8 cellular contexts compared by ENCODE assay signal in genomic region chr10:28677889-28678686, GRCh38. TPM values are rescaled to one million over a fixed set of nuclear protein-coding genes. Genes with fewer than 3 reads are reported as not detected.
DNase-seq lines count a peak whose midpoint lies in the region; ATAC-seq and TF ChIP-seq lines count a peak whose summit lies in the region.

No MANE protein-coding gene starts in this region.

- H3K79me2 ChIP-seq in HCT116 (ENCODE audit: insufficient read depth, low read length), result peaks cover 24% of the 10 kb centered on the region

- ATAC-seq in HCT116 (peak; percentile 18), T-cell (replicated peaks in 1 of 4) (peak in 3 of 4 experiments; percentile 1 to 2 (median 1)), GM21390 (IDR thresholded peaks at IDR 0.05; ENCODE audit: unreplicated experiment) (no peak)

- TF ChIP-seq RAD21 in HCT116 (IDR thresholded peaks at IDR 0.05; ENCODE audit: low read depth), result no peak

- peak overlapping the region in 1 of 2 donors; percentile 1 for H3K27ac Mint-ChIP-seq in T-cell

- H3K9me2 ChIP-seq in HCT116 (ENCODE audit: insufficient read depth), result no peaks in the 10 kb centered on the region

- peaks cover 4 to 9% of the 10 kb centered on the region in 2 experiments; a peak in 2 of 4 replicates for H3K36me3 ChIP-seq in HCT116 (ENCODE audit: control insufficient read depth in 1 of 2, insufficient read depth in 2 of 2, low read length in 2 of 2)

- no peak for TF ChIP-seq CTCF in HCT116 (IDR thresholded peaks at IDR 0.05 in 2 of 3, conservative IDR thresholded peaks at IDR 0.05 in 1 of 3; ENCODE audit: borderline replicate concordance in 1 of 3, insufficient read depth in 1 of 3, low read depth in 2 of 3, low read length in 2 of 3)

- H3K27me3 Mint-ChIP-seq in T-cell, result peaks cover 57 to 69% of the 10 kb centered on the region in 2 donors

- BruUV-seq in HCT116 (replicated peaks; lab: Mats Ljungman, UMichigan), result no TSS peak

- peaks cover 6% of the 10 kb centered on the region; the same call in 1 of the 2 replicates for H3K27me3 ChIP-seq in HCT116 (ENCODE audit: insufficient read depth, low read length)

- CTCF ChIA-PET in HCT116 (lab: Charles Lee) (interaction anchor here (0.6 to 1.3 kb wide), 2 partner anchors 12 to 451 kb away, joined by 3 to 4 read pairs; no protein-coding TSS in a partner anchor), T-cell (lab: Charles Lee) (interaction anchor here in 1 of 2 donors (1.1 kb wide), 1 partner anchor 10 kb away, joined by 3 read pairs; no protein-coding TSS in a partner anchor)

- intact Hi-C loops in HCT116 (cut with micrococcal nuclease), result loop anchor here (1.0 to 5.0 kb wide), 2 partner anchors 313 to 454 kb away; no protein-coding TSS in a partner anchor

- H3K4me2 ChIP-seq in HCT116 (ENCODE audit: low read length), result peak overlapping the region; percentile 95

- H3K4me1 ChIP-seq in HCT116 (ENCODE audit: control insufficient read depth in 1 of 2, insufficient read depth in 2 of 2, low read length in 2 of 2), result peaks cover 6 to 26% of the 10 kb centered on the region in 2 experiments

- DNase-seq in Ammon's horn (ENCODE audit: low spot score) (peak; percentile 16), HCT116 (ENCODE audit: low read depth, low spot score) (no peak), T-cell (peak in 14 of 34 experiments; percentile 2 to 27 (median 15)), left kidney (ENCODE audit: low read depth, low spot score) (peak; percentile 67), NCI-H1105 treated with DMSO at 0.1 percent for 48 hours (lab: John Stamatoyannopoulos, UW) (no peak)
- peak; percentile 13 for DNase-seq in central memory CD4-positive, alpha-beta T cell
- DNase-seq in stimulated activated CD8-positive, alpha-beta memory T cell treated with anti-CD3 and anti-CD28 coated beads, Interleukin-4, amount 100 ng/mL, for 48 hours, result peak; percentile 45

- H3K9me3 Mint-ChIP-seq in T-cell, result no peaks in the 10 kb centered on the region

- H3K4me1 Mint-ChIP-seq in T-cell, result peaks cover 27 to 28% (median 27%) of the 10 kb centered on the region in 3 donors

- no peak overlapping the region for H2AFZ ChIP-seq in HCT116 (ENCODE audit: low read depth, low read length, poor library complexity, severe bottlenecking)

- peak overlapping the region; percentile 68; the same call in 1 of the 2 replicates for H3K27ac ChIP-seq in HCT116 (ENCODE audit: low read depth, low read length)

- no peaks in the 10 kb centered on the region for H3K9me3 ChIP-seq in HCT116 (ENCODE audit: control insufficient read depth in 1 of 2, insufficient read depth in 1 of 2, low read depth in 1 of 2, low read length in 2 of 2)

- H3K9ac ChIP-seq in HCT116 (ENCODE audit: low read length), result peak overlapping the region; percentile 70

- no peaks in the 10 kb centered on the region for H3K36me3 Mint-ChIP-seq in T-cell

- peak overlapping the region; percentile 77 to 83 (median 78) for H3K4me3 Mint-ChIP-seq in T-cell

- H3K4me3 ChIP-seq in HCT116 (replicated peaks in 1 of 2; ENCODE audit: low read depth in 1 of 2, low read length in 2 of 2), result peak overlapping the region; percentile 57 to 77

- POLR2A ChIA-PET in HCT116 (lab: Charles Lee), result no interaction called here
- POLR2A ChIA-PET in T-cell (lab: Charles Lee), result no interaction called here

- no peaks in the 10 kb centered on the region for H4K20me1 ChIP-seq in HCT116 (ENCODE audit: insufficient read depth)

- no peak for TF ChIP-seq POLR2A in HCT116 (IDR thresholded peaks at IDR 0.05; ENCODE audit: borderline replicate concordance, extremely low read depth, insufficient read depth, insufficient read length)

- RAD21 ChIA-PET in HCT116 (lab: Charles Lee; ENCODE audit: low non-redundant PET in 1 of 2, low total read pairs in 2 of 2, uncharacterized antibody in 2 of 2, unreplicated experiment in 2 of 2), result no interaction called here

TF ChIP-seq in HCT116, 20 proteins besides CTCF, POLR2A, EP300 and RAD21:
- TF ChIP-seq POLR2AphosphoS5 (IDR thresholded peaks at IDR 0.05; ENCODE audit: low read depth, low read length) (no peak), MAX (IDR thresholded peaks at IDR 0.05) (peak; percentile 57; the same call in 1 of the 2 replicates), ZFX (IDR thresholded peaks at IDR 0.05) (peak; percentile 56; the same call in 1 of the 2 replicates), YY1 (IDR thresholded peaks at IDR 0.05; ENCODE audit: extremely low read depth, insufficient replicate concordance, low read depth, low read length) (no peak), TCF7L2 (IDR thresholded peaks at IDR 0.05; ENCODE audit: borderline replicate concordance, extremely low read depth, insufficient read depth, insufficient read length) (peak; percentile 90)

RNA-seq across cellular contexts. Expression of gene BAMBI, which starts 0.8 kb away (rescaled TPM):
- 6.2 TPM for total RNA-seq in HCT116 (2021; ENCODE audit: unreplicated experiment)
- polyA plus RNA-seq in HCT116 (2012), result 7.2 and 10.1 TPM in 2 replicates
- 1 to 10 TPM in 2 of 5 donors, under 1 TPM in 3; 0.16 to 2.3 (median 0.41) TPM for total RNA-seq in T-cell

Comparison
In these comparisons a context has a peak if more than half of its experiments do, and no peak if none do; other contexts are left out.
1. DNase-seq: peak in Ammon's horn (single experiment), central memory CD4-positive, alpha-beta T cell (single experiment), left kidney (single experiment) and stimulated activated CD8-positive, alpha-beta memory T cell treated with anti-CD3 and anti-CD28 coated beads, Interleukin-4, amount 100 ng/mL, for 48 hours (single experiment); none in HCT116 (single experiment) and NCI-H1105 treated with DMSO at 0.1 percent for 48 hours (single experiment).